ENCODE assay signal across 1 cellular context in the genomic region with DNA sequence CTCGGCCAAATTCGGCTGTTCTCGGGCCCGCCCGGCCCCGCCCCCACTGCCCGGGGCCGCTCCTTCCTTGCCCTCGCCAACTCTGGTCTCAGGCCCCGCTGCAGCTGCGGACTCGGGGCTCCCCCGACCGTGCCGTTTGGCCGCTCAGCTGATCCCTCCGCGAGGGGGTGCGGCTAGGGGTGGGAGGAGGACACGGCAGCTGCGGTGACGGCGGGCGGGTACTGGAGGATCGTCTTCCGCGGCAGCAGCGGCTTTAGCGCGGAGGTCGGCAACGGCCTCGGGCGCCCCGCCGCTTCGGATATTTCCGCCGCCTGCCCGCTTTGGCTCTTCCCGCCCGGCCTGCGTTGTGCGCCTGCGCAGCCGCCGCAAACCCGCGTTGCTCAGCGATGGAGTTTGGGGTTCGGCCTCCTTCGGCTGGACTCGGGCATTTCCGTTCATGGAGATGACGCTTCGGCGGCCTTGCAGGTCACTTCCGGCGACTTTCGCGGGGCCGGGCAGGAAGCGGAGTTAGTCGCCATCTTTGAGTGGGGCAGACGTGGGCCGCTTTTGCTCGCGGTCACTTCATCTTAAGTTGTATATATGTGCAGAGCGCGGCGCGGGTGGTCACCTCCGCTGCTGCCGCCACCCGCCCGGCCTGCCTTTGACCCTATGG.
TF ChIP-seq lines count a peak whose summit lies in the region.

No MANE protein-coding gene starts in this region.

TF ChIP-seq in A549, 52 proteins besides CTCF, POLR2A, EP300 and RAD21 (continued from another document):
- TF ChIP-seq HOXB13 (CRISPR knock-in tag; IDR thresholded peaks at IDR 0.05; ENCODE audit: low read depth) = no peak
- no peak for TF ChIP-seq PHF8 (IDR thresholded peaks at IDR 0.05; ENCODE audit: borderline replicate concordance, low read depth)
- TF ChIP-seq REST (IDR thresholded peaks at IDR 0.05) = no peak
- TF ChIP-seq ZC3H11A (IDR thresholded peaks at IDR 0.05) = no peak
- no peak for TF ChIP-seq RFX5 (IDR thresholded peaks at IDR 0.05)
- TF ChIP-seq JUN (IDR thresholded peaks at IDR 0.05) = peak in 1 of 2 experiments; percentile 92; a peak in 4 of 5 replicates
- TF ChIP-seq ESRRA (IDR thresholded peaks at IDR 0.05; ENCODE audit: borderline replicate concordance, low read length) = no peak
- TF ChIP-seq CBX2 (IDR thresholded peaks at IDR 0.05; ENCODE audit: borderline replicate concordance, low read depth) = no peak
- no peak for TF ChIP-seq KDM5A (IDR thresholded peaks at IDR 0.05)
- no peak for TF ChIP-seq RARB (CRISPR knock-in tag; IDR thresholded peaks at IDR 0.05)
- TF ChIP-seq MAZ (IDR thresholded peaks at IDR 0.05; ENCODE audit: borderline replicate concordance, low read depth, low read length) = 0 out of 2 replicates have a peak, but pooled peaks have one; percentile 53
- no peak for TF ChIP-seq TP53 (CRISPR knock-in tag; IDR thresholded peaks at IDR 0.05)
- TF ChIP-seq EHF (CRISPR knock-in tag; IDR thresholded peaks at IDR 0.05) = no peak
- TF ChIP-seq, protein P1, sequence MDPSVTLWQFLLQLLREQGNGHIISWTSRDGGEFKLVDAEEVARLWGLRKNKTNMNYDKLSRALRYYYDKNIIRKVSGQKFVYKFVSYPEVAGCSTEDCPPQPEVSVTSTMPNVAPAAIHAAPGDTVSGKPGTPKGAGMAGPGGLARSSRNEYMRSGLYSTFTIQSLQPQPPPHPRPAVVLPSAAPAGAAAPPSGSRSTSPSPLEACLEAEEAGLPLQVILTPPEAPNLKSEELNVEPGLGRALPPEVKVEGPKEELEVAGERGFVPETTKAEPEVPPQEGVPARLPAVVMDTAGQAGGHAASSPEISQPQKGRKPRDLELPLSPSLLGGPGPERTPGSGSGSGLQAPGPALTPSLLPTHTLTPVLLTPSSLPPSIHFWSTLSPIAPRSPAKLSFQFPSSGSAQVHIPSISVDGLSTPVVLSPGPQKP (IDR thresholded peaks at IDR 0.05; ENCODE audit: low read depth, low read length) = no peak
- no peak for TF ChIP-seq NR3C1 (IDR thresholded peaks at IDR 0.05)
- no peak for TF ChIP-seq HES2 (IDR thresholded peaks at IDR 0.05)
- TF ChIP-seq, protein P2, sequence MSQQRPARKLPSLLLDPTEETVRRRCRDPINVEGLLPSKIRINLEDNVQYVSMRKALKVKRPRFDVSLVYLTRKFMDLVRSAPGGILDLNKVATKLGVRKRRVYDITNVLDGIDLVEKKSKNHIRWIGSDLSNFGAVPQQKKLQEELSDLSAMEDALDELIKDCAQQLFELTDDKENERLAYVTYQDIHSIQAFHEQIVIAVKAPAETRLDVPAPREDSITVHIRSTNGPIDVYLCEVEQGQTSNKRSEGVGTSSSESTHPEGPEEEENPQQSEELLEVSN (IDR thresholded peaks at IDR 0.05; ENCODE audit: borderline replicate concordance, low read depth) = peak; percentile 94
- peak; percentile 5 for TF ChIP-seq MAFK (IDR thresholded peaks at IDR 0.05; ENCODE audit: partially characterized antibody)
- TF ChIP-seq POLR2AphosphoS2 (conservative IDR thresholded peaks at IDR 0.05; ENCODE audit: low read length) = no peak
TF ChIP-seq in A549: peak in this region for 7.
